In genomic region chr10:5940807-5941218, GRCh38 we compare ENCODE assay signal across 16 cellular contexts. TPM values are rescaled to one million over a fixed set of nuclear protein-coding genes. Genes with fewer than 3 reads are reported as not detected.
"Had no signal": no experiment of that assay in that cellular context is flagged by ENCODE, and none has a peak within 500 bp of the region (broad histone marks: within the 10 kb centered on the region; RNA-seq: fewer than 3 reads in every experiment).

No MANE protein-coding gene starts in this region.

- H3K4me3 ChIP-seq: adrenal gland, cardiac muscle cell, esophagus muscularis mucosa, tibial artery had no signal

- H3K4me3 Mint-ChIP-seq: activated CD8-positive, alpha-beta memory T cell treated with anti-CD3 and anti-CD28 coated beads, Interleukin-2, amount 10 ng/mL, durations not matched to agents 7 days and 5 days; activated naive CD4-positive, alpha-beta T cell treated with anti-CD3 and anti-CD28 coated beads, Interleukin-2, amount 50 U/mL, for 24 hours; naive B cell; stimulated activated naive B cell treated with anti-CD40 and anti-IgM and Interleukin-4, amounts not matched to agents 10 μg/mL and 1 μg/mL and 100 μg/mL, for 72 hours; T-helper 2 cell treated with Interferon-gamma antibody and Interleukin-4, amounts not matched to agents 5 μg/mL and 100 μg/mL, for 36 hours had no signal

- H3K27ac Mint-ChIP-seq: activated CD8-positive, alpha-beta memory T cell treated with anti-CD3 and anti-CD28 coated beads, Interleukin-2, amount 10 ng/mL, durations not matched to agents 7 days and 5 days; activated naive CD4-positive, alpha-beta T cell treated with anti-CD3 and anti-CD28 coated beads, Interleukin-2, amount 50 U/mL, for 24 hours; stimulated activated naive B cell treated with anti-CD40 and anti-IgM and Interleukin-4, amounts not matched to agents 10 μg/mL and 1 μg/mL and 100 μg/mL, for 72 hours; T-helper 2 cell treated with Interferon-gamma antibody and Interleukin-4, amounts not matched to agents 5 μg/mL and 100 μg/mL, for 36 hours had no signal

- H3K27me3 ChIP-seq: adrenal gland, cardiac muscle cell, esophagus muscularis mucosa, tibial artery had no signal

- H3K9me3 Mint-ChIP-seq: activated naive CD4-positive, alpha-beta T cell treated with anti-CD3 and anti-CD28 coated beads, Interleukin-2, amount 50 U/mL, for 24 hours; naive B cell; stimulated activated naive B cell treated with anti-CD40 and anti-IgM and Interleukin-4, amounts not matched to agents 10 μg/mL and 1 μg/mL and 100 μg/mL, for 72 hours; T-helper 2 cell treated with Interferon-gamma antibody and Interleukin-4, amounts not matched to agents 5 μg/mL and 100 μg/mL, for 36 hours had no signal

- DNase-seq: activated CD4-positive, alpha-beta T cell treated with anti-CD3 and anti-CD28 coated beads for 1 hour; activated CD4-positive, alpha-beta T cell treated with anti-CD3 and anti-CD28 coated beads, Interleukin-2, amount 50 U/mL, for 4 hours; activated CD8-positive, alpha-beta memory T cell treated with anti-CD3 and anti-CD28 coated beads, Interleukin-2, amount 10 ng/mL, durations not matched to agents 7 days and 5 days; activated effector memory CD4-positive, alpha-beta T cell treated with Interleukin-2 at 50 U/mL for 16 hours; activated T-cell treated with anti-CD3 and anti-CD28 coated beads, Interleukin-2, amount 50 U/mL, for 1 hour; head of caudate nucleus; naive B cell; stimulated activated CD4-positive, alpha-beta T cell treated with anti-CD3 and anti-CD28 coated beads, Interleukin-12 subunit alpha, Interleukin-12 subunit beta, amount 100 ng/mL, for 4 hours; stimulated activated naive B cell treated with anti-CD40 and anti-IgM and Interleukin-4, amounts not matched to agents 10 μg/mL and 1 μg/mL and 100 μg/mL, for 72 hours; tibial artery had no signal

- H3K27ac ChIP-seq: cardiac muscle cell had no signal

- H3K27me3 Mint-ChIP-seq: activated CD8-positive, alpha-beta memory T cell treated with anti-CD3 and anti-CD28 coated beads, Interleukin-2, amount 10 ng/mL, durations not matched to agents 7 days and 5 days; activated naive CD4-positive, alpha-beta T cell treated with anti-CD3 and anti-CD28 coated beads, Interleukin-2, amount 50 U/mL, for 24 hours; naive B cell; stimulated activated naive B cell treated with anti-CD40 and anti-IgM and Interleukin-4, amounts not matched to agents 10 μg/mL and 1 μg/mL and 100 μg/mL, for 72 hours had no signal

- H3K9me3 ChIP-seq: adrenal gland, esophagus muscularis mucosa, tibial artery had no signal

RNA-seq across cellular contexts. Expression of gene IL15RA, which starts 36.5 kb away (rescaled TPM):
- total RNA-seq: frontal cortex had no signal
